27 cellular contexts compared by ENCODE assay signal in the genomic region with DNA sequence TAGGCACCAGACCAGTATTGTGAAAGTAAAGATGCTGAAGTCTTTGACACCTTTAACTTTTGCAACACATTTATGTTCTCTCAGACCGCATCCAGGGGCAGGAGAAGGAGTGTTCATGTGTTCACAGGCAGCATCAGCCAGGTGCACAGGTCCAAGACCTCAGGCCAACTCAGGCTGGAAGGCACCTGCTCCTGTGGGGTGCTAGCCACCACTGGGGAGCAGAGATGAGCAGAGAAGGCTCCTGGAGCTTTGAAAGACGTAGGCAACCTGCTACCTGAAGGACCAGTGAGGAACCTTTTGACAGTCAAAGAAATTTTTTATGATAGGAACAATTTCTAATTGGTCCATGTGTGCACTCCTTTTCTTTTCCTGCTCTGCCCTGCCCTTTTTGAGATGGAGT.
"Had no signal": no experiment of that assay in that cellular context is flagged by ENCODE, and none has a peak within 500 bp of the region (broad histone marks: within the 10 kb centered on the region; RNA-seq: fewer than 3 reads in every experiment).

No MANE protein-coding gene starts in this region.

- DNase-seq: activated CD4-positive, alpha-beta T cell treated with anti-CD3 and anti-CD28 coated beads, Interleukin-2, amount 10 ng/mL, durations not matched to agents 7 days and 5 days; activated CD4-positive, CD25-positive, alpha-beta regulatory T cell treated with anti-CD3 and anti-CD28 coated beads, Interleukin-2, amount 50 U/mL, for 72 hours; activated CD8-positive, alpha-beta memory T cell treated with anti-CD3 and anti-CD28 coated beads, Interleukin-2, amount 10 ng/mL, durations not matched to agents 7 days and 5 days; activated CD8-positive, alpha-beta T cell treated with anti-CD3 and anti-CD28 coated beads for 36 hours; activated effector memory CD4-positive, alpha-beta T cell treated with anti-CD3 and anti-CD28 coated beads, Interleukin-2, amount 50 U/mL, for 16 hours; activated naive CD4-positive, alpha-beta T cell treated with anti-CD3 and anti-CD28 coated beads, Interleukin-2, amount 10 ng/mL, durations not matched to agents 7 days and 5 days; activated T-cell treated with anti-CD3 and anti-CD28 coated beads for 4 hours; anterior cingulate cortex; body of pancreas; cortex of kidney; foreskin fibroblast; kidney; lower lobe of right lung; naive B cell; occipital lobe; posterior cingulate gyrus; stimulated activated CD4-positive, alpha-beta T cell treated with anti-CD3 and anti-CD28 coated beads, Interleukin-15, amount 100 ng/mL, for 24 hours; stomach; trophoblast cell; WERI-Rb-1 had no signal

- FAIRE-seq: kidney, TTC549 had no signal

- H3K36me3 ChIP-seq: cardiac muscle cell, lower lobe of right lung, stomach, vagina, WERI-Rb-1 had no signal

- H3K4me2 ChIP-seq: smooth muscle cell had no signal

- H3K4me3 ChIP-seq: body of pancreas, cardiac muscle cell, lower lobe of right lung, smooth muscle cell, stomach, vagina had no signal

- H3K27me3 ChIP-seq: body of pancreas, cardiac muscle cell, stomach, vagina had no signal

- H3K27ac ChIP-seq: body of pancreas, cardiac muscle cell, epithelial cell of prostate, lower lobe of right lung, stomach, vagina, WERI-Rb-1 had no signal

- H3K9me3 ChIP-seq: body of pancreas, lower lobe of right lung, stomach, vagina had no signal

- ATAC-seq: activated CD8-positive, alpha-beta memory T cell treated with anti-CD3 and anti-CD28 coated beads, Interleukin-2, amount 10 ng/mL, durations not matched to agents 7 days and 5 days; activated CD8-positive, alpha-beta T cell treated with anti-CD3 and anti-CD28 coated beads for 36 hours; body of pancreas; lower lobe of right lung; sciatic nerve; stimulated activated memory B cell treated with anti-CD40 and anti-IgM and Interleukin-4, amounts not matched to agents 10 μg/mL and 1 μg/mL and 100 μg/mL, for 72 hours had no signal
